Comparison of ENCODE assay signal across 8 cellular contexts in the genomic region with DNA sequence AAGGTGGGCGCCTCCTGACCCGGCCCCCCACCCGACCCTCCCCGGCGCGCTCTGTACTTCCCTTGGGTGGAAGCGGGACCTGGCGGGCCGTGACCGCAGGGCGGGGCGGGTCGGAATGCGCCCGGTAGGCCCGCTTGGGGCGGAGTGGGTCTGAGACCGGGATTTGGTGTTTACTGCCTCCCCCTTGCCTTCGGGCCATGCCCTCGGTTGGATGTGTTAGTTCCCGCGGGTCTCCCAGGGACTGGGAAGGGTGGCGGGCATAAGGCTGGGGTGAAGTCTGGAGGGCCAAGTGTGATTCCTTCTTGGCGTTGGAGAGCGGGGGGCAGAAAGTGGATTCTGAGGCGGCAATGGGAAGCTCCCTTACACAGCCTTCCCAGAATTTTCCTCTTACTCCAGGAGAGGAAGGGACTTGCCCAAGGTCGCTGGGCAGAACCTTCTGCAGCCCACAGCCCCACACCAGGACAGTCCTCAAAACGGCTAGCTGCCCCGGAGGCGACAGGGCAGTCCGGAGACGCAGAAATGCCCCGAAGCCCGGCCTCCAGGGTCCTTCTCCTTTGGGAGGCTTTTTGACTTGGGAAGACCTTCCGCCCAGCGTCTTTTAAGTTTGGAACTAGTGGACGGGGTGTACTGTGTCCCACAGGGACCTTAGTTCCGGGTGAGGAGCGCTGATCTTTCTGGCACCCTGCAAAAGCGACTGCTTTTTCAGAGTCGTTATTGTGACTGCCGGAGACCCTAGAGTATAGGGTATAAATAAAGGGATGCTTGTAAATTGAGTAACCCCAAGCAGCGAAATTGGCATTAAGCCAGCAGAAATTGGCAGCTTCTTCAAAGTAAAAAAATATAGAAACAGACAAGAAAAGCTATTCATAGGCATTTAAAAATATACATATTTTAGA. TPM values are rescaled to one million over a fixed set of nuclear protein-coding genes. Genes with fewer than 3 reads are reported as not detected.
DNase-seq lines count a peak whose midpoint lies in the region; ATAC-seq and TF ChIP-seq lines count a peak whose summit lies in the region.

No MANE protein-coding gene starts in this region.

- peak overlapping the region; percentile 51 to 88 (median 69) for H3K27ac ChIP-seq in BLaER1 treated with 17β-estradiol and CSF1 and Interleukin-3, amounts not matched to agents 10 nM and 100 nM
- H3K27ac ChIP-seq in OCI-LY3 (ENCODE audit: low read length), result peak overlapping the region; percentile 96
- H3K27ac ChIP-seq in angular gyrus (ENCODE audit: low read depth, low read length), result peak overlapping the region; percentile 86
- peak overlapping the region; percentile 92 to 97 for H3K27ac ChIP-seq in right atrium auricular region

- peak overlapping the region; percentile 69 to 97 (median 82) for H3K9ac ChIP-seq in BLaER1 treated with 17β-estradiol and CSF1 and Interleukin-3, amounts not matched to agents 10 nM and 100 nM
- H3K9ac ChIP-seq in OCI-LY3 (ENCODE audit: low read length), result peak overlapping the region; percentile 95

- H3K4me2 ChIP-seq in BLaER1 treated with 17β-estradiol and CSF1 and Interleukin-3, amounts not matched to agents 10 nM and 100 nM, result peak overlapping the region; percentile 67 to 99 (median 96)
- peak overlapping the region; percentile 53 for H3K4me2 ChIP-seq in OCI-LY3 (ENCODE audit: low read length)

- TF ChIP-seq CTCF in OCI-LY3 (IDR thresholded peaks at IDR 0.05; ENCODE audit: low read depth, low read length) (no peak), right atrium auricular region (IDR thresholded peaks at IDR 0.05) (no peak)

- peaks cover 0 to 16% (median 6%) of the 10 kb centered on the region in 11 experiments; a peak in 8 of 22 replicates for H3K27me3 ChIP-seq in BLaER1 treated with 17β-estradiol and CSF1 and Interleukin-3, amounts not matched to agents 10 nM and 100 nM
- H3K27me3 ChIP-seq in OCI-LY3 (ENCODE audit: low read depth, low read length), result no peaks in the 10 kb centered on the region
- H3K27me3 ChIP-seq in right atrium auricular region, result no peaks in the 10 kb centered on the region

- ATAC-seq in GM18861 (IDR thresholded peaks at IDR 0.05; ENCODE audit: unreplicated experiment) (peak; percentile 23), HG03025 (IDR thresholded peaks at IDR 0.05; ENCODE audit: low FRiP score, unreplicated experiment) (peak; percentile 48), sciatic nerve (peak; percentile 67)

- DNase-seq in right atrium auricular region (ENCODE audit: low spot score) (peak; percentile 67), sciatic nerve (ENCODE audit: low spot score) (no peak), GDM1 (lab: John Stamatoyannopoulos, UW) (no peak)

- peak overlapping the region; percentile 73 to 94 (median 82) for H3K4me3 ChIP-seq in BLaER1 treated with 17β-estradiol and CSF1 and Interleukin-3, amounts not matched to agents 10 nM and 100 nM
- H3K4me3 ChIP-seq in OCI-LY3 (ENCODE audit: low read length) (peak overlapping the region; percentile 88), right atrium auricular region (peak overlapping the region; percentile 92 to 97)

- intact Hi-C loops in sciatic nerve (cut with DNase I), result no loop called here

- H3K79me2 ChIP-seq in OCI-LY3 (ENCODE audit: low read length), result peaks cover 66% of the 10 kb centered on the region

- H4K20me1 ChIP-seq in BLaER1 treated with 17β-estradiol and CSF1 and Interleukin-3, amounts not matched to agents 10 nM and 100 nM, result peaks cover 0 to 42% (median 0%) of the 10 kb centered on the region in 11 experiments; a peak in 6 of 22 replicates
- peaks cover 39% of the 10 kb centered on the region for H4K20me1 ChIP-seq in OCI-LY3 (ENCODE audit: insufficient read depth, low read length)

- peaks cover 0 to 23% (median 4%) of the 10 kb centered on the region in 11 experiments; a peak in 12 of 22 replicates for H3K36me3 ChIP-seq in BLaER1 treated with 17β-estradiol and CSF1 and Interleukin-3, amounts not matched to agents 10 nM and 100 nM
- H3K36me3 ChIP-seq in OCI-LY3 (replicated peaks; ENCODE audit: low read depth, low read length), result peaks cover 44% of the 10 kb centered on the region
- no peaks in the 10 kb centered on the region for H3K36me3 ChIP-seq in right atrium auricular region

- H3K4me1 ChIP-seq in BLaER1 treated with 17β-estradiol and CSF1 and Interleukin-3, amounts not matched to agents 10 nM and 100 nM, result peaks cover 17 to 65% (median 25%) of the 10 kb centered on the region in 10 experiments; a peak in 19 of 20 replicates
- H3K4me1 ChIP-seq in OCI-LY3 (ENCODE audit: low read length), result peaks cover 57% of the 10 kb centered on the region
- peaks cover 0 to 6% of the 10 kb centered on the region in 2 donors for H3K4me1 ChIP-seq in right atrium auricular region

- no peak overlapping the region for H2AFZ ChIP-seq in OCI-LY3 (ENCODE audit: low read depth, low read length)

- peaks cover 12 to 38% (median 32%) of the 10 kb centered on the region in 11 experiments for H3K9me3 ChIP-seq in BLaER1 treated with 17β-estradiol and CSF1 and Interleukin-3, amounts not matched to agents 10 nM and 100 nM (replicated peaks in 1 of 11)
- H3K9me3 ChIP-seq in OCI-LY3 (ENCODE audit: insufficient read depth, low read length) (peaks cover 6% of the 10 kb centered on the region; the same call in 1 of the 2 replicates), right atrium auricular region (peaks cover 5 to 8% of the 10 kb centered on the region in 2 donors)

RNA-seq across cellular contexts. Expression of a gene that starts 0.6 kb away (rescaled TPM):
- total RNA-seq in right atrium auricular region (10 to 100 TPM; 18.7 to 33.4 TPM), sciatic nerve (90.1 TPM)
